21 cellular contexts compared by ENCODE assay signal in genomic region chr1:59685101-59685500, GRCh38.
"Had no signal": no experiment of that assay in that cellular context is flagged by ENCODE, and none has a peak within 500 bp of the region (broad histone marks: within the 10 kb centered on the region; RNA-seq: fewer than 3 reads in every experiment).

No MANE protein-coding gene starts in this region.

- H3K4me3 Mint-ChIP-seq: activated B cell treated with CpG ODN at 0.5 μM for 24 hours; activated CD4-positive, alpha-beta T cell treated with anti-CD3 and anti-CD28 coated beads for 36 hours; activated naive CD8-positive, alpha-beta T cell treated with anti-CD3 and anti-CD28 coated beads for 36 hours; activated T-cell treated with anti-CD3 and anti-CD28 coated beads, Interleukin-2, amount 50 U/mL, for 24 hours; activated T-helper 17 cell treated with anti-CD3 and anti-CD28 coated beads, Interleukin-2, amount 50 U/mL, for 72 hours; neural crest cell had no signal

- H3K27me3 Mint-ChIP-seq: activated B cell treated with CpG ODN at 0.5 μM for 24 hours; activated CD4-positive, alpha-beta T cell treated with anti-CD3 and anti-CD28 coated beads for 36 hours; activated naive CD8-positive, alpha-beta T cell treated with anti-CD3 and anti-CD28 coated beads for 36 hours; activated T-cell treated with anti-CD3 and anti-CD28 coated beads, Interleukin-2, amount 50 U/mL, for 24 hours; activated T-helper 17 cell treated with anti-CD3 and anti-CD28 coated beads, Interleukin-2, amount 50 U/mL, for 72 hours had no signal

- H3K36me3 ChIP-seq: colonic mucosa, upper lobe of right lung had no signal

- H3K9me3 ChIP-seq: colonic mucosa, upper lobe of right lung had no signal

- ATAC-seq: activated CD4-positive, alpha-beta T cell treated with anti-CD3 and anti-CD28 coated beads for 36 hours; activated T-helper 17 cell treated with anti-CD3 and anti-CD28 coated beads, Interleukin-2, amount 50 U/mL, for 72 hours; upper lobe of right lung had no signal

- H3K27me3 ChIP-seq: colonic mucosa, dorsolateral prefrontal cortex, upper lobe of right lung had no signal

- H3K36me3 Mint-ChIP-seq: activated naive CD8-positive, alpha-beta T cell treated with anti-CD3 and anti-CD28 coated beads for 36 hours had no signal

- H3K27ac ChIP-seq: colonic mucosa, dorsolateral prefrontal cortex, upper lobe of right lung had no signal

- H3K4me1 Mint-ChIP-seq: activated CD4-positive, alpha-beta T cell treated with anti-CD3 and anti-CD28 coated beads for 36 hours; activated naive CD8-positive, alpha-beta T cell treated with anti-CD3 and anti-CD28 coated beads for 36 hours; activated T-helper 17 cell treated with anti-CD3 and anti-CD28 coated beads, Interleukin-2, amount 50 U/mL, for 72 hours had no signal

- H3K27ac Mint-ChIP-seq: activated B cell treated with CpG ODN at 0.5 μM for 24 hours; activated CD4-positive, alpha-beta T cell treated with anti-CD3 and anti-CD28 coated beads for 36 hours; activated naive CD8-positive, alpha-beta T cell treated with anti-CD3 and anti-CD28 coated beads for 36 hours; activated T-cell treated with anti-CD3 and anti-CD28 coated beads, Interleukin-2, amount 50 U/mL, for 24 hours; activated T-helper 17 cell treated with anti-CD3 and anti-CD28 coated beads, Interleukin-2, amount 50 U/mL, for 72 hours had no signal

- H3K9me3 Mint-ChIP-seq: activated B cell treated with CpG ODN at 0.5 μM for 24 hours; activated naive CD8-positive, alpha-beta T cell treated with anti-CD3 and anti-CD28 coated beads for 36 hours; activated T-cell treated with anti-CD3 and anti-CD28 coated beads, Interleukin-2, amount 50 U/mL, for 24 hours; activated T-helper 17 cell treated with anti-CD3 and anti-CD28 coated beads, Interleukin-2, amount 50 U/mL, for 72 hours; neural crest cell had no signal

- H3K4me3 ChIP-seq: colonic mucosa, dorsolateral prefrontal cortex, upper lobe of right lung had no signal

- H3K4me1 ChIP-seq: colonic mucosa had no signal

- DNase-seq: activated B cell treated with CpG ODN at 0.5 μM for 24 hours; activated CD4-positive, alpha-beta T cell treated with anti-CD3 and anti-CD28 coated beads for 36 hours; activated CD4-positive, alpha-beta T cell treated with anti-CD3 and anti-CD28 coated beads, Interleukin-2, amount 50 U/mL, for 4 hours; activated CD8-positive, alpha-beta memory T cell treated with anti-CD3 and anti-CD28 coated beads for 24 hours; activated CD8-positive, alpha-beta memory T cell treated with anti-CD3 and anti-CD28 coated beads, Interleukin-2, amount 50 U/mL, for 4 hours; activated naive CD4-positive, alpha-beta T cell treated with Interleukin-2 at 50 U/mL for 16 hours; activated naive CD8-positive, alpha-beta T cell treated with anti-CD3 and anti-CD28 coated beads for 36 hours; activated T-cell treated with anti-CD3 and anti-CD28 coated beads, Interleukin-2, amount 50 U/mL, for 24 hours; colonic mucosa; dorsolateral prefrontal cortex; foreskin melanocyte; glutamatergic neuron; hippocampal formation; posterior cingulate gyrus; retina; stimulated activated CD4-positive, alpha-beta T cell treated with anti-CD3 and anti-CD28 coated beads, Interleukin-4, amount 100 ng/mL, for 24 hours; stimulated activated naive CD4-positive, alpha-beta T cell treated with Interleukin-2 at 50 U/mL for 16 hours; T-helper 1 cell; upper lobe of right lung had no signal
